In the genomic region with DNA sequence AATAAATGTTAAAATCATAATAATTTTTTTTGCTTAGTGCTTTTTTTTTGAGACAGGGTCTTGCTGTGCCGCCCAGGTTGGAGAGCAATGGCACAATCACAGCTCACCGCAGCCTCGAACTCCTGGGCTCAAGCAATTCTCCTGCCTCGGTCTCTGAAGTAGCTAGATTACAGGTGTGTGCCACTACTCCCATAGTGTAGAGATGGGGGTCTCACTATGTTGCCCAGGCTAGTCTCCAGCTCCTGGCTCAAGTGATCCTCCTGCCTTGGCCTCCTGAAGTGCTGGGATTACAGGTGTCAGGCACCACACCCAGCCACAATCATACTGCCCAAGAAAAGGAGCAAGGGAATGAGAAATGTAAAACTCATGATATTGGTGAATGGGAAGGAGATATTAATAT, we compare ENCODE assay signal across 15 cellular contexts.
"Had no signal": no experiment of that assay in that cellular context is flagged by ENCODE, and none has a peak within 500 bp of the region (broad histone marks: within the 10 kb centered on the region; RNA-seq: fewer than 3 reads in every experiment).

No MANE protein-coding gene starts in this region.

- ATAC-seq: esophagus mucosa; left cardiac atrium; lower lobe of right lung; right cardiac atrium; SK-N-SH treated with all-trans-retinoic acid at 6 μM for 48 hours; stimulated activated naive B cell treated with anti-CD40 and anti-IgM and Interleukin-4, amounts not matched to agents 10 μg/mL and 1 μg/mL and 100 μg/mL, for 72 hours had no signal

- H3K27me3 ChIP-seq: spleen, upper lobe of left lung had no signal

- FAIRE-seq: endometrium had no signal

- H3K9me3 ChIP-seq: lower lobe of right lung, spleen, upper lobe of left lung had no signal

- H3K4me3 ChIP-seq: lower lobe of right lung, spleen, upper lobe of left lung had no signal

- H3K27me3 Mint-ChIP-seq: naive B cell; stimulated activated naive B cell treated with anti-CD40 and anti-IgM and Interleukin-4, amounts not matched to agents 10 μg/mL and 1 μg/mL and 100 μg/mL, for 72 hours had no signal

- H3K27ac ChIP-seq: lower lobe of right lung had no signal

- H3K4me3 Mint-ChIP-seq: activated naive CD4-positive, alpha-beta T cell treated with anti-CD3 and anti-CD28 coated beads for 36 hours; stimulated activated naive B cell treated with anti-CD40 and anti-IgM and Interleukin-4, amounts not matched to agents 10 μg/mL and 1 μg/mL and 100 μg/mL, for 72 hours had no signal

- DNase-seq: activated CD4-positive, alpha-beta T cell treated with anti-CD3 and anti-CD28 coated beads, Interleukin-2, amount 50 U/mL, for 1 hour; activated naive CD4-positive, alpha-beta T cell treated with anti-CD3 and anti-CD28 coated beads for 36 hours; head of caudate nucleus; left cardiac atrium; lower lobe of right lung; naive B cell; posterior cingulate gyrus; right cardiac atrium; spleen; stimulated activated CD4-positive, alpha-beta T cell treated with anti-CD3 and anti-CD28 coated beads, Interleukin-1b, Interleukin-23, amount 100 ng/mL, for 48 hours; stimulated activated naive B cell treated with anti-CD40 and anti-IgM and Interleukin-4, amounts not matched to agents 10 μg/mL and 1 μg/mL and 100 μg/mL, for 72 hours had no signal

- H3K9me3 Mint-ChIP-seq: activated naive CD4-positive, alpha-beta T cell treated with anti-CD3 and anti-CD28 coated beads for 36 hours; naive B cell; stimulated activated naive B cell treated with anti-CD40 and anti-IgM and Interleukin-4, amounts not matched to agents 10 μg/mL and 1 μg/mL and 100 μg/mL, for 72 hours had no signal
